ENCODE assay signal across 10 cellular contexts in the genomic region with DNA sequence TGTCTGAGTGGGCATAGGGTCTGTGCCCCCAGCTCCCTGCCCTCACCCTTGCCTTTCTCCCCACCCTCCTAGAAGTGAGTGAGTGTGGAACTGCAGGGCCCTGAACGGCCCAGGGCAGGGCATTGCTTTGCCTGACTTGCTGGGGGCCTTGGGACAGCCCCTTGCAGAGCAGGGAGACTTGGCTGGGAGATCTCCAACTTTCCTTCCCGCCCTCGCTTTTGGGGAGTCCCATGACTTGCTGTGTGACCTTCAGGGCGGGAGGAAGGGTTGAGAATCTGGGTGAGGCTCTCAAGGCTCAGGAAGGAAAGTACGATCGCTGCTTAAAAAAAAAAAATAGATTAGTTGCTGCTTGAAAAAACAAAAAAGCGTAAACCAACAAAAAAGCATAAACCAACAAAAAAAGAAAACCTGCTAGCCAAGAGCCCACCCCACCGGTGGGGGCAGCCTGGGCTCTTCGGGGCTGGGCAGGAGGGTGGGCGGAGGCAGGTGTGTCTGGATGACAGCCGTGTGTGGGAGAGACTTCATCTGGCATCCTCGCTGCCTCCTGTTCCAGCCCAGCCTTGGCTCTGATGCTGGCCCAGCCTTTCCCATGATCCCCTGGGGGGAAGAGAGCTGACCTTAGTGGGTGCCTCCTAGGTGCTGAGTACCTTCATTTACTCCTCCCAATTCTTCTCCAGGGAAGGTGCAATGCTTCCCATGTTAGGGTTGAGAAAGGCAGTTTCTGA. TPM values are rescaled to one million over a fixed set of nuclear protein-coding genes. Genes with fewer than 3 reads are reported as not detected.
DNase-seq lines count a peak whose midpoint lies in the region; ATAC-seq lines count a peak whose summit lies in the region.
"Had no signal": no experiment of that assay in that cellular context is flagged by ENCODE, and none has a peak within 500 bp of the region (broad histone marks: within the 10 kb centered on the region; RNA-seq: fewer than 3 reads in every experiment).

No MANE protein-coding gene starts in this region.

- no peak overlapping the region for H3K27ac Mint-ChIP-seq in activated T-cell treated with anti-CD3 and anti-CD28 coated beads, Interleukin-2, amount 50 U/mL, for 72 hours

- no peak overlapping the region for H3K4me3 Mint-ChIP-seq in activated T-cell treated with anti-CD3 and anti-CD28 coated beads, Interleukin-2, amount 50 U/mL, for 72 hours

- peaks cover 37% of the 10 kb centered on the region for H3K4me1 Mint-ChIP-seq in activated T-cell treated with anti-CD3 and anti-CD28 coated beads, Interleukin-2, amount 50 U/mL, for 72 hours (ENCODE audit: low read depth)

- H3K27ac ChIP-seq in temporal lobe (ENCODE audit: low read depth, low read length): peak overlapping the region; percentile 44

- H3K9me3 Mint-ChIP-seq in activated T-cell treated with anti-CD3 and anti-CD28 coated beads, Interleukin-2, amount 50 U/mL, for 72 hours: no peaks in the 10 kb centered on the region

- H3K36me3 Mint-ChIP-seq in activated T-cell treated with anti-CD3 and anti-CD28 coated beads, Interleukin-2, amount 50 U/mL, for 72 hours (ENCODE audit: insufficient read depth in 2 of 2): no peaks in the 10 kb centered on the region

- peak; percentile 12 for ATAC-seq in left lobe of liver
- ATAC-seq in HG02840 (IDR thresholded peaks at IDR 0.05; ENCODE audit: low FRiP score, unreplicated experiment): no peak
- no peak for ATAC-seq in HG03432 (IDR thresholded peaks at IDR 0.05; ENCODE audit: unreplicated experiment)
- ATAC-seq in activated T-cell treated with anti-CD3 and anti-CD28 coated beads, Interleukin-2, amount 50 U/mL, for 72 hours (replicated peaks in 1 of 2): no peak

- DNase-seq in NCI-H69 (lab: John Stamatoyannopoulos, UW) (peak; percentile 18), cerebellum (ENCODE audit: low spot score) (peak; percentile 57), left lobe of liver (ENCODE audit: low spot score) (no peak), NCI-H2107 treated with DMSO at 0.1 percent for 48 hours (lab: John Stamatoyannopoulos, UW; ENCODE audit: unreplicated experiment) (no peak)
- no peak for DNase-seq in activated T-cell treated with anti-CD3 and anti-CD28 coated beads, Interleukin-2, amount 50 U/mL, for 72 hours

- H3K27me3 Mint-ChIP-seq in activated T-cell treated with anti-CD3 and anti-CD28 coated beads, Interleukin-2, amount 50 U/mL, for 72 hours (ENCODE audit: low read depth): peaks cover 9% of the 10 kb centered on the region

RNA-seq across cellular contexts. Expression of gene NBL1, which starts 6.5 kb away (rescaled TPM):
- 12.5 TPM for total RNA-seq in cerebellum
- 2.5 TPM for total RNA-seq in left lobe of liver
- total RNA-seq in temporal lobe: 29.5 TPM
- total RNA-seq in activated T-cell treated with anti-CD3 and anti-CD28 coated beads, Interleukin-2, amount 50 U/mL, for 72 hours: 10 to 100 TPM; 22.4 to 51.9 TPM

RNA-seq across cellular contexts. Expression of gene HTR6, which starts 14.1 kb away (rescaled TPM):
- 0.09 TPM for total RNA-seq in cerebellum
- total RNA-seq in left lobe of liver: not detected
- total RNA-seq in temporal lobe: 0.25 TPM
- total RNA-seq in activated T-cell treated with anti-CD3 and anti-CD28 coated beads, Interleukin-2, amount 50 U/mL, for 72 hours: under 1 TPM; 0.32 to 0.55 TPM
- total RNA-seq: activated CD8-positive, alpha-beta memory T cell treated with anti-CD3 and anti-CD28 coated beads for 36 hours; bronchial epithelial cell had no signal

Comparison
In these comparisons a context has a peak if more than half of its experiments do, and no peak if none do; other contexts are left out.
1. DNase-seq: peak in NCI-H69 (single experiment) and cerebellum (single experiment); none in left lobe of liver (single experiment), NCI-H2107 treated with DMSO at 0.1 percent for 48 hours (single experiment) and activated T-cell treated with anti-CD3 and anti-CD28 coated beads, Interleukin-2, amount 50 U/mL, for 72 hours (0 of 2).